8 cellular contexts compared by ENCODE assay signal in the genomic region with DNA sequence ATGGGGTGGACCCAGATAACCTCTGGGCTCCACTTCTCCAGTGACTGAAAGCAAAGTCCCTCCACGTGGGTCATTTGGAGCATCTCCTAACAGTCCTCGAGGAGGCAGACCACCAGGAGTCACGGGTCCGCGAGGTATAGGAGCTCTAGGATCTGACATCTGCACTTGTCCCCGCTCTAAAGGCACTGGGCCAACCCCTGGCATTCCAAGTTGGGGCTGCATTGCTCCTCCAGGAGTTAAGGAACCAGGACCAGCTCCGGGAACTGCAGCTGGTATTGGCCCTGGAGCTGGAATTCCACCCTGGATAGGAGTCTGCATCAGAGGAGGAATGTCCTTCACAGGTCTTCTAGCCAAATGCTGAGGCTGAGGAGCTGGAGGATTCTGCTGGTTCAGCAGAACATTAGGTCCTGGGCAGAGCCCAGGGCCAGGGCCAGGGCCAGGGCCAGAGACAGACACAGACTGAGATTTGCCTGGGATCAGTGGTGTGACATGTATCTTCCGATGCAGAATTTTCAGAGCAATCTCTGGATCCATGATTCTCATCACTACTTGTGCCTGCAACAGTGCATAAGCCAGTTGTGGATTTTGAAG. TPM values are rescaled to one million over a fixed set of nuclear protein-coding genes. Genes with fewer than 3 reads are reported as not detected.
DNase-seq lines count a peak whose midpoint lies in the region; ATAC-seq lines count a peak whose summit lies in the region.

No MANE protein-coding gene starts in this region.

- no peaks in the 10 kb centered on the region for H3K9me3 ChIP-seq in mesodermal cell (ENCODE audit: control insufficient read depth, low read length)
- H3K9me3 ChIP-seq in aorta (ENCODE audit: control insufficient read depth, low read length): no peaks in the 10 kb centered on the region

- no peaks in the 10 kb centered on the region for H3K27me3 ChIP-seq in aorta (ENCODE audit: control insufficient read depth in 1 of 2, insufficient read depth in 2 of 2, low read length in 1 of 2)

- ATAC-seq in Right ventricle myocardium inferior (peak; percentile 27), left cardiac atrium (no peak), aorta (ENCODE audit: low FRiP score) (no peak)

- DNase-seq in Right ventricle myocardium inferior (ENCODE audit: missing footprints) (peak; percentile 37), left cardiac atrium (no peak), caudate nucleus (lab: John Stamatoyannopoulos, UW) (no peak), aorta (no peak), GOT3 (lab: John Stamatoyannopoulos, UW) (no peak), SIG-M5 treated with dmso at 0.1 percent for 504 hours (lab: John Stamatoyannopoulos, UW; ENCODE audit: unreplicated experiment) (no peak)
- DNase-seq in activated CD4-positive, CD25-positive, alpha-beta regulatory T cell treated with anti-CD3 and anti-CD28 coated beads, Interleukin-2, amount 50 U/mL, for 72 hours: no peak

- peak overlapping the region; percentile 100 for H3K27ac ChIP-seq in caudate nucleus (ENCODE audit: low read depth, low read length)
- no peak overlapping the region for H3K27ac ChIP-seq in mesodermal cell (ENCODE audit: low read depth, low read length, severe bottlenecking)
- peak overlapping the region in 1 of 2 donors; percentile 83 for H3K27ac ChIP-seq in aorta (ENCODE audit: low read depth in 1 of 2, low read length in 2 of 2)

- H3K4me1 ChIP-seq in mesodermal cell (ENCODE audit: control insufficient read depth, insufficient read depth, low read length, poor library complexity, severe bottlenecking): peaks cover 19% of the 10 kb centered on the region
- H3K4me1 ChIP-seq in aorta (ENCODE audit: control insufficient read depth in 1 of 2, insufficient read depth in 2 of 2, low read length in 2 of 2): peaks cover 0 to 4% of the 10 kb centered on the region in 2 donors

- 93 to 96% methylated on average over 7 to 8 of the region's 8 CpGs for WGBS in mesodermal cell (ENCODE audit: insufficient coverage in 2 of 2), 2 experiments
- WGBS in aorta, 2 donors: 73% methylated on average over 8 of the region's 8 CpGs

- intact Hi-C loops in Right ventricle myocardium inferior (cut with DNase I): loop anchor here (10.0 kb wide), 2 partner anchors 274 to 634 kb away; no protein-coding TSS in a partner anchor
- intact Hi-C loops in left cardiac atrium (cut with DNase I): no loop called here
- intact Hi-C loops in aorta (cut with DNase I): no loop called here

- H3K36me3 ChIP-seq in mesodermal cell (ENCODE audit: control insufficient read depth, insufficient read depth, low read length) (peaks cover 15% of the 10 kb centered on the region), aorta (ENCODE audit: control insufficient read depth in 1 of 2, insufficient read depth in 2 of 2, low read length in 1 of 2) (no peaks in the 10 kb centered on the region)

- peak overlapping the region; percentile 69 for H3K4me3 ChIP-seq in mesodermal cell (ENCODE audit: extremely low read depth, insufficient read depth, low read length, poor library complexity, severe bottlenecking)
- peak overlapping the region; percentile 60 to 98 for H3K4me3 ChIP-seq in aorta (ENCODE audit: low read length in 2 of 2)

RNA-seq across cellular contexts. Expression of gene CSTF2T, which starts 0.8 kb away (rescaled TPM):
- total RNA-seq in Right ventricle myocardium inferior: 21.3 TPM
- 10 to 100 TPM; 19.2 to 23.7 TPM for total RNA-seq in left cardiac atrium
- 17.7 TPM for polyA plus RNA-seq in mesodermal cell (2013, experiment 1 of 2)
- polyA plus RNA-seq in mesodermal cell (2013, experiment 2 of 2): 16.8 TPM
- total RNA-seq in aorta: 10 to 100 TPM; 18.2 to 25.2 TPM
- polyA plus RNA-seq in aorta: 10 to 100 TPM in 1 of 2 donors, 1 to 10 TPM in 1; 6.9 to 10.3 TPM
